ENCODE assay signal across 8 cellular contexts in genomic region chr19:16328824-16329482, GRCh38. TPM values are rescaled to one million over a fixed set of nuclear protein-coding genes. Genes with fewer than 3 reads are reported as not detected.
DNase-seq lines count a peak whose midpoint lies in the region; ATAC-seq and TF ChIP-seq lines count a peak whose summit lies in the region.

No MANE protein-coding gene starts in this region.

- CTCF ChIA-PET in activated CD4-positive, alpha-beta memory T cell treated with anti-CD3 and anti-CD28 coated beads, Interleukin-2, amount 10 ng/mL, durations not matched to agents 7 days and 5 days (lab: Charles Lee): interaction anchor here (0.5 to 6.1 kb wide), 13 partner anchors 10 to 131 kb away, joined by 3 to 113 read pairs (median 34); no protein-coding TSS in a partner anchor

- peak overlapping the region; percentile 99 for H3K4me3 Mint-ChIP-seq in activated CD4-positive, alpha-beta memory T cell treated with anti-CD3 and anti-CD28 coated beads, Interleukin-2, amount 10 ng/mL, durations not matched to agents 7 days and 5 days

- DNase-seq in activated CD4-positive, CD25-positive, alpha-beta regulatory T cell treated with anti-CD3 and anti-CD28 coated beads, Interleukin-2, amount 50 U/mL, for 72 hours: peak; percentile 37
- peak; percentile 66 for DNase-seq in activated CD4-positive, alpha-beta memory T cell treated with anti-CD3 and anti-CD28 coated beads, Interleukin-2, amount 10 ng/mL, durations not matched to agents 7 days and 5 days
- DNase-seq in fibroblast of pulmonary artery (ENCODE audit: low read depth): peak; percentile 76
- DNase-seq in superior temporal gyrus (ENCODE audit: extremely low spot score): peak; percentile 22
- DNase-seq in NCI-H187 (lab: John Stamatoyannopoulos, UW): no peak
- DNase-seq in D341Med (ENCODE audit: low spot score): no peak
- no peak for DNase-seq in NK-92 (lab: John Stamatoyannopoulos, UW; ENCODE audit: unreplicated experiment)

- no peaks in the 10 kb centered on the region for H3K9me3 Mint-ChIP-seq in activated CD4-positive, alpha-beta memory T cell treated with anti-CD3 and anti-CD28 coated beads, Interleukin-2, amount 10 ng/mL, durations not matched to agents 7 days and 5 days

- H3K27ac Mint-ChIP-seq in activated CD4-positive, alpha-beta memory T cell treated with anti-CD3 and anti-CD28 coated beads, Interleukin-2, amount 10 ng/mL, durations not matched to agents 7 days and 5 days: peak overlapping the region; percentile 97

- H3K4me3 ChIP-seq in fibroblast of pulmonary artery (replicated peaks; ENCODE audit: low read depth, low read length): peak overlapping the region; percentile 89

- peaks cover 9% of the 10 kb centered on the region for H3K27me3 Mint-ChIP-seq in activated CD4-positive, alpha-beta memory T cell treated with anti-CD3 and anti-CD28 coated beads, Interleukin-2, amount 10 ng/mL, durations not matched to agents 7 days and 5 days

- POLR2A ChIA-PET in activated CD4-positive, alpha-beta memory T cell treated with anti-CD3 and anti-CD28 coated beads, Interleukin-2, amount 10 ng/mL, durations not matched to agents 7 days and 5 days (lab: Charles Lee): interaction anchor here (0.6 to 29.2 kb wide), 22 partner anchors 10 to 258 kb away, joined by 3 to 3221 read pairs (median 6); partner anchors contain the start of genes AP1M1, FAM32A, HSH2D and TPM4

- TF ChIP-seq CTCF in fibroblast of pulmonary artery (IDR thresholded peaks at IDR 0.05; ENCODE audit: low read length, missing control alignments): peak; percentile 6

- peaks cover 50% of the 10 kb centered on the region for H3K36me3 Mint-ChIP-seq in activated CD4-positive, alpha-beta memory T cell treated with anti-CD3 and anti-CD28 coated beads, Interleukin-2, amount 10 ng/mL, durations not matched to agents 7 days and 5 days (ENCODE audit: low read depth)

- ATAC-seq in activated CD4-positive, CD25-positive, alpha-beta regulatory T cell treated with anti-CD3 and anti-CD28 coated beads, Interleukin-2, amount 50 U/mL, for 24 hours: no peak

- peaks cover 55% of the 10 kb centered on the region for H3K4me1 Mint-ChIP-seq in activated CD4-positive, alpha-beta memory T cell treated with anti-CD3 and anti-CD28 coated beads, Interleukin-2, amount 10 ng/mL, durations not matched to agents 7 days and 5 days

RNA-seq across cellular contexts. Expression of gene KLF2, which starts 4.3 kb away (rescaled TPM):
- total RNA-seq in activated CD4-positive, alpha-beta memory T cell treated with anti-CD3 and anti-CD28 coated beads, Interleukin-2, amount 10 ng/mL, durations not matched to agents 7 days and 5 days: 100 to 1,000 TPM; 410 to 423 TPM

Comparison
In these comparisons a context has a peak if more than half of its experiments do, and no peak if none do; other contexts are left out.
1. DNase-seq: peak in activated CD4-positive, CD25-positive, alpha-beta regulatory T cell treated with anti-CD3 and anti-CD28 coated beads, Interleukin-2, amount 50 U/mL, for 72 hours (single experiment), activated CD4-positive, alpha-beta memory T cell treated with anti-CD3 and anti-CD28 coated beads, Interleukin-2, amount 10 ng/mL, durations not matched to agents 7 days and 5 days (single experiment), fibroblast of pulmonary artery (single experiment) and superior temporal gyrus (single experiment); none in NCI-H187 (0 of 2), D341Med (single experiment) and NK-92 (single experiment).